8 cellular contexts compared by ENCODE assay signal in the genomic region with DNA sequence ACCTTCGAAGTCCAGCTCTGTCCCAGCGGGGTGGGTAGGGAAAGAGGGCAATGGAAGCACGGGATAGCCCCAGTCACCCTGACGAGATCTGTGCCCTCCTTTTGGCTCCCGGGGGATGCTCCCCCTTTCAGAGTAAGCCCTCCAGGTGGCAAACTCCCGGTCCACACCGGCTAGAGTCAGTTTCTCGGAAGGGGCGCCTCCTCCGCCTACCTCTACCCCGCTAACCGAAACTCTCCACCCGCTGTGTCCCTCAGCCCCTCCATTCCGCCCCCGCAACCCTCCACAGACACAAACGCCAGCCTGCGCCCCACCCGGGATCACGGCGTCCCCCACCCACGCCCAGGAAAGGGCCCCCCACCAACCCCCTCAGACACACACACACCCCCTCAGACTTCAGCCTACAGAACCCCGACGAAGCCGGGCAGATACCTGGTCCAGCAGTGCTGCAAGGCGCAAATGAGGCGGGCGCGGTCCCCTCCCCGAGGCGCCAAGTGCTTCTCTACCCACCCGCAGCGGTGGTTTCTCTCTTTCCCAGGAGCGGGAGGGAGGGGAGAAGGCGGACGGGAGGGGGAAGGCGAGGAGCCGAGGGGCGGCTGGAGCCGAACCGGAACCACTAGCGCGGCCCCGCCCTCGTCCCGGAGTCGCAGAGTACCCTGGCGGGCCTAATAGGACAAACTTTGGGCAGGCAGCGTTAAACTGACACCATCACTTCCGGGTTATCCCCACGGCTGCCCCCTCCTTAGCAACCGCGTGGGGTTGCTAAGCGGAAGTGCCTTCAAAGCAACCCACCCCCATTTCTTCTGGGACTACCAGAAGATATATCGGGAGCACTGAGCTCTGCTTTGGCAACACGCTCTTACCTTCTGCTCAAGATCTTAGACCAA. TPM values are rescaled to one million over a fixed set of nuclear protein-coding genes. Genes with fewer than 3 reads are reported as not detected.
DNase-seq lines count a peak whose midpoint lies in the region; ATAC-seq lines count a peak whose summit lies in the region.

Gene CSNK1G1, minus strand, starts transcription at position 615 of the 884 bp plus-strand sequence. CDS start 55,674 bp downstream, outside the sequence.

- H3K27me3 Mint-ChIP-seq in CD4-positive, alpha-beta memory T cell = no peaks in the 10 kb centered on the region
- H3K27me3 Mint-ChIP-seq in effector memory CD8-positive, alpha-beta T cell = no peaks in the 10 kb centered on the region

- peak within 1 kb of the TSS; percentile 67 for H3K27ac ChIP-seq in CD4-positive, alpha-beta memory T cell (ENCODE audit: low read depth, low read length)

- no peaks in the 10 kb centered on the region for H3K27me3 ChIP-seq in CD4-positive, alpha-beta memory T cell (ENCODE audit: insufficient read depth, low read length)

- peak within 1 kb of the TSS; percentile 76 to 95 for H3K4me3 ChIP-seq in CD4-positive, alpha-beta memory T cell (ENCODE audit: low read length in 2 of 2)

- peak; percentile 85 for ATAC-seq in GM21360 (IDR thresholded peaks at IDR 0.05; ENCODE audit: unreplicated experiment)
- ATAC-seq in effector memory CD8-positive, alpha-beta T cell (replicated peaks) = peak; percentile 98

- no peaks in the 10 kb centered on the region for H3K9me3 Mint-ChIP-seq in CD4-positive, alpha-beta memory T cell
- H3K9me3 Mint-ChIP-seq in effector memory CD8-positive, alpha-beta T cell = no peaks in the 10 kb centered on the region

- peak within 1 kb of the TSS; percentile 89 to 99 (median 96) for H3K4me3 Mint-ChIP-seq in CD4-positive, alpha-beta memory T cell
- peak within 1 kb of the TSS; percentile 85 to 97 for H3K4me3 Mint-ChIP-seq in effector memory CD8-positive, alpha-beta T cell

- no peaks in the 10 kb centered on the region for H3K36me3 ChIP-seq in CD4-positive, alpha-beta memory T cell (ENCODE audit: insufficient read depth, low read length)

- CTCF ChIA-PET in CD4-positive, alpha-beta memory T cell (lab: Charles Lee; ENCODE audit: partially characterized antibody) = interaction anchor here (0.6 to 1.7 kb wide), 7 partner anchors 11 to 673 kb away, joined by 3 to 6 read pairs (median 3); partner anchors contain the start of genes PPIB and TRIP4

- H3K27ac Mint-ChIP-seq in CD4-positive, alpha-beta memory T cell = peak within 1 kb of the TSS; percentile 92 to 97 (median 94)
- H3K27ac Mint-ChIP-seq in effector memory CD8-positive, alpha-beta T cell = peak within 1 kb of the TSS; percentile 83 to 95

- H3K9me3 ChIP-seq in CD4-positive, alpha-beta memory T cell (ENCODE audit: control insufficient read depth in 1 of 2, low read length in 2 of 2) = no peaks in the 10 kb centered on the region

- H3K36me3 Mint-ChIP-seq in CD4-positive, alpha-beta memory T cell = peaks cover 0 to 17% of the 10 kb centered on the region in 2 donors
- peaks cover 20% of the 10 kb centered on the region for H3K36me3 Mint-ChIP-seq in effector memory CD8-positive, alpha-beta T cell (ENCODE audit: insufficient read depth)

- peak; percentile 89 to 94 (median 90) for DNase-seq in CD4-positive, alpha-beta memory T cell
- DNase-seq in HT1080 (ENCODE audit: low read depth) (peak; percentile 97), NOMO-1 treated with DMSO at 0.1 percent for 48 hours (lab: John Stamatoyannopoulos, UW; ENCODE audit: unreplicated experiment) (peak; percentile 95), medulla oblongata (ENCODE audit: extremely low spot score) (peak; percentile 98)
- peak; percentile 89 to 91 for DNase-seq in activated CD8-positive, alpha-beta memory T cell treated with anti-CD3 and anti-CD28 coated beads for 4 hours (ENCODE audit: low read depth in 2 of 2)
- DNase-seq in effector memory CD8-positive, alpha-beta T cell = peak; percentile 85 to 87 (median 87)
- DNase-seq in stimulated activated CD8-positive, alpha-beta memory T cell treated with anti-CD3 and anti-CD28 coated beads, Interleukin-12 subunit alpha, Interleukin-12 subunit beta, amount 100 ng/mL, for 1 hour (ENCODE audit: low read depth) = peak; percentile 88

- peaks cover 21% of the 10 kb centered on the region for H3K4me1 ChIP-seq in CD4-positive, alpha-beta memory T cell (ENCODE audit: insufficient read depth, low read length)

- intact Hi-C loops in CD4-positive, alpha-beta memory T cell (cut with micrococcal nuclease) = loop anchor here (1.0 to 2.0 kb wide), 6 partner anchors 21 to 348 kb away; partner anchors contain the start of genes PPIB, SNX1 and TRIP4

- POLR2A ChIA-PET in CD4-positive, alpha-beta memory T cell (lab: Charles Lee; ENCODE audit: partially characterized antibody) = interaction anchor here (0.6 to 2.5 kb wide), 7 partner anchors 19 to 538 kb away, joined by 3 to 28 read pairs (median 4); partner anchors contain the start of genes PPIB and TRIP4

- H3K4me1 Mint-ChIP-seq in CD4-positive, alpha-beta memory T cell = peaks cover 13 to 25% (median 20%) of the 10 kb centered on the region in 4 donors
- H3K4me1 Mint-ChIP-seq in effector memory CD8-positive, alpha-beta T cell (ENCODE audit: low read depth in 2 of 2) = peaks cover 16 to 17% of the 10 kb centered on the region in 2 donors

RNA-seq across cellular contexts. Expression of gene CSNK1G1, which starts in this region (rescaled TPM):
- 10 to 100 TPM; 27.3 to 27.7 TPM for total RNA-seq in CD4-positive, alpha-beta memory T cell
- 10 to 100 TPM in 1 of 2 donors, 1 to 10 TPM in 1; 6.2 to 20.9 TPM for polyA plus RNA-seq in CD4-positive, alpha-beta memory T cell
- total RNA-seq in HT1080 (2014; rRNA removed; shearing (Covaris generic)) = 10.0 and 15.0 TPM in 2 replicates
- 12.0 and 12.8 TPM in 2 replicates for polyA plus RNA-seq in HT1080 (2015; cell fraction: cytosol; rRNA removed)
- polyA plus RNA-seq in HT1080 (2015; cell fraction: nucleus; rRNA removed) = 14.3 and 15.9 TPM in 2 replicates

Comparison
In these comparisons a context has a peak if more than half of its experiments do, and no peak if none do; other contexts are left out.
1. Peak in every context shown above with its lines: DNase-seq, ATAC-seq, H3K4me3 ChIP-seq and H3K27ac ChIP-seq.